8 cellular contexts compared by ENCODE assay signal in genomic region chr6:3022765-3023662, GRCh38. TPM values are rescaled to one million over a fixed set of nuclear protein-coding genes. Genes with fewer than 3 reads are reported as not detected.
DNase-seq lines count a peak whose midpoint lies in the region; ATAC-seq and TF ChIP-seq lines count a peak whose summit lies in the region.

No MANE protein-coding gene starts in this region.

- H3K4me1 ChIP-seq in PC-3 (ENCODE audit: insufficient read depth, low read length): peaks cover 24% of the 10 kb centered on the region
- peaks cover 33 to 68% of the 10 kb centered on the region in 2 donors for H3K4me1 ChIP-seq in adrenal gland (replicated peaks in 1 of 2)
- peaks cover 38% of the 10 kb centered on the region for H3K4me1 ChIP-seq in lower lobe of right lung
- peaks cover 55% of the 10 kb centered on the region for H3K4me1 ChIP-seq in suprapubic skin

- H3K79me2 ChIP-seq in PC-3 (ENCODE audit: low read length): peaks cover 5% of the 10 kb centered on the region; the same call in 1 of the 2 replicates

- H3K9me2 ChIP-seq in PC-3 (replicated peaks; ENCODE audit: low read length): no peaks in the 10 kb centered on the region

- peak overlapping the region; percentile 49 for H3K9ac ChIP-seq in PC-3 (ENCODE audit: low read length)

- TSS peak; percentile 53 for BruUV-seq in PC-3 (replicated peaks; lab: Mats Ljungman, UMichigan)

- POLR2A ChIA-PET in PC-3 (lab: Charles Lee; ENCODE audit: unreplicated experiment): interaction anchor here (1.0 kb wide), 1 partner anchor 24 kb away, joined by 13 read pairs; no protein-coding TSS in a partner anchor

- no peak for TF ChIP-seq POLR2A in adrenal gland (IDR thresholded peaks at IDR 0.05)
- TF ChIP-seq POLR2A in suprapubic skin (IDR thresholded peaks at IDR 0.05): no peak

- TF ChIP-seq CTCF in PC-3 (conservative IDR thresholded peaks at IDR 0.05; ENCODE audit: low read depth, low read length) (no peak), adrenal gland (IDR thresholded peaks at IDR 0.05) (no peak), lower lobe of right lung (IDR thresholded peaks at IDR 0.05) (no peak), suprapubic skin (IDR thresholded peaks at IDR 0.05) (no peak)

- CTCF ChIA-PET in PC-3 (lab: Charles Lee): no interaction called here

- no peak for ATAC-seq in PC-3
- peak; percentile 20 to 33 for ATAC-seq in lower lobe of right lung
- ATAC-seq in GM21526 (IDR thresholded peaks at IDR 0.05; ENCODE audit: low FRiP score, unreplicated experiment): no peak
- no peak for ATAC-seq in GM19328 (IDR thresholded peaks at IDR 0.05; ENCODE audit: unreplicated experiment)

- H3K27ac ChIP-seq in PC-3 (ENCODE audit: low read length) (peak overlapping the region; percentile 75), adrenal gland (peak overlapping the region; percentile 67 to 93 (median 80)), lower lobe of right lung (peak overlapping the region; percentile 92), suprapubic skin (peak overlapping the region; percentile 88)

- H3K4me3 ChIP-seq in PC-3 (ENCODE audit: low read length): no peak overlapping the region
- peak overlapping the region in 2 of 4 donors; percentile 35 to 55 for H3K4me3 ChIP-seq in adrenal gland
- H3K4me3 ChIP-seq in lower lobe of right lung: peak overlapping the region; percentile 65
- H3K4me3 ChIP-seq in suprapubic skin: peak overlapping the region; percentile 56

- H3K4me2 ChIP-seq in PC-3 (ENCODE audit: low read length): peak overlapping the region; percentile 43

- peak; percentile 24 for DNase-seq in NK-92 treated with Interleukin-12 subunit alpha and Interleukin-12 subunit beta, amount 100 ng/mL, for 24 hours (lab: John Stamatoyannopoulos, UW)
- DNase-seq in NK-92 (lab: John Stamatoyannopoulos, UW; ENCODE audit: unreplicated experiment): no peak
- DNase-seq in PC-3: no peak
- DNase-seq in adrenal gland: peak in 3 of 7 donors; percentile 32 to 60 (median 36)
- no peak for DNase-seq in lower lobe of right lung
- no peak for DNase-seq in suprapubic skin (ENCODE audit: low spot score in 2 of 2)

- no peaks in the 10 kb centered on the region for H4K20me1 ChIP-seq in PC-3 (ENCODE audit: low read length)

- WGBS in adrenal gland, 4 donors: 21 to 65% (median 48%) methylated on average over 25 to 26 of the region's 26 CpGs
- WGBS in suprapubic skin: 30% methylated on average over 26 of the region's 26 CpGs

- H3K36me3 ChIP-seq in PC-3 (ENCODE audit: low read depth, low read length) (peaks cover 6% of the 10 kb centered on the region; the same call in 1 of the 2 replicates), adrenal gland (replicated peaks in 1 of 2) (peaks cover 0 to 11% of the 10 kb centered on the region in 2 donors), lower lobe of right lung (peaks cover 13% of the 10 kb centered on the region), suprapubic skin (peaks cover 20% of the 10 kb centered on the region)

- H3F3A ChIP-seq in PC-3 (ENCODE audit: low read length, unreplicated experiment): peaks cover 5% of the 10 kb centered on the region

- H3K27me3 ChIP-seq in PC-3 (ENCODE audit: low read length) (no peaks in the 10 kb centered on the region), adrenal gland (no peaks in the 10 kb centered on the region), lower lobe of right lung (ENCODE audit: low read depth) (no peaks in the 10 kb centered on the region), suprapubic skin (no peaks in the 10 kb centered on the region)

- peak overlapping the region; percentile 38 for H2AFZ ChIP-seq in PC-3 (ENCODE audit: low read length)

- TF ChIP-seq EP300 in suprapubic skin (IDR thresholded peaks at IDR 0.05): no peak

- H3K9me3 ChIP-seq in PC-3 (ENCODE audit: low read length) (no peaks in the 10 kb centered on the region), adrenal gland (replicated peaks in 1 of 3) (no peaks in the 10 kb centered on the region), lower lobe of right lung (no peaks in the 10 kb centered on the region), suprapubic skin (no peaks in the 10 kb centered on the region)

- intact Hi-C loops in PC-3 (cut with micrococcal nuclease) (loop anchor here (1.0 kb wide), 1 partner anchor 24 kb away; the partner anchor contains the start of gene NQO2), adrenal gland (cut with DNase I) (no loop called here), lower lobe of right lung (cut with DNase I) (no loop called here)

RNA-seq across cellular contexts. Expression of gene NQO2, which starts 23.3 kb away (rescaled TPM):
- total RNA-seq in PC-3 (2014; rRNA removed) (21.5 and 26.8 TPM in 2 replicates), adrenal gland (100 to 1,000 TPM; 133 to 200 (median 146) TPM), lower lobe of right lung (22.4 TPM), suprapubic skin (10 to 100 TPM; 22.8 to 40.4 (median 38.3) TPM)
- polyA plus RNA-seq in adrenal gland: 100 to 1,000 TPM; 100 to 177 (median 158) TPM

RNA-seq across cellular contexts. Expression of gene RIPK1, which starts 45.3 kb away (rescaled TPM):
- total RNA-seq in PC-3 (2014; rRNA removed) (14.5 and 17.7 TPM in 2 replicates), adrenal gland (10 to 100 TPM; 17.9 to 21.7 (median 20.3) TPM), lower lobe of right lung (26.3 TPM), suprapubic skin (10 to 100 TPM; 25.6 to 37.6 (median 32.2) TPM)
- 10 to 100 TPM; 18.9 to 20.9 (median 20.9) TPM for polyA plus RNA-seq in adrenal gland

RNA-seq across cellular contexts. Expression of gene SERPINB6, which starts 51.6 kb away (rescaled TPM):
- 119 and 140 TPM in 2 replicates for total RNA-seq in PC-3 (2014; rRNA removed)
- 100 to 1,000 TPM; 161 to 258 (median 209) TPM for total RNA-seq in adrenal gland
- 100 to 1,000 TPM; 161 to 332 (median 229) TPM for polyA plus RNA-seq in adrenal gland
- 160 TPM for total RNA-seq in lower lobe of right lung
- 10 to 100 TPM; 26.8 to 53.4 (median 36.8) TPM for total RNA-seq in suprapubic skin

Comparison
In these comparisons a context has a peak if more than half of its experiments do, and no peak if none do; other contexts are left out.
1. ATAC-seq: peak in lower lobe of right lung (2 of 2); none in PC-3 (single experiment), GM21526 (single experiment) and GM19328 (single experiment).
2. Peak in every context shown above with its lines, with median percentiles within 50 percentile points of each other: H3K27ac ChIP-seq.